Comparison of ENCODE assay signal across 14 cellular contexts in genomic region chr3:45646051-45646585, GRCh38. TPM values are rescaled to one million over a fixed set of nuclear protein-coding genes. Genes with fewer than 3 reads are reported as not detected.
DNase-seq lines count a peak whose midpoint lies in the region; ATAC-seq, FAIRE-seq and TF ChIP-seq lines count a peak whose summit lies in the region.
"Had no signal": no experiment of that assay in that cellular context is flagged by ENCODE, and none has a peak within 500 bp of the region (broad histone marks: within the 10 kb centered on the region; RNA-seq: fewer than 3 reads in every experiment).

No MANE protein-coding gene starts in this region.

- ATAC-seq in Right ventricle myocardium inferior: peak; percentile 49
- peak; percentile 54 for ATAC-seq in aorta (ENCODE audit: low FRiP score)

- peaks cover 10 to 36% (median 20%) of the 10 kb centered on the region in 3 donors for H3K36me3 Mint-ChIP-seq in CD8-positive, alpha-beta memory T cell

- POLR2A ChIA-PET in CD8-positive, alpha-beta memory T cell (lab: Charles Lee): no interaction called here

- no peaks in the 10 kb centered on the region for H3K36me3 ChIP-seq in aorta (ENCODE audit: control insufficient read depth in 1 of 2, insufficient read depth in 2 of 2, low read length in 1 of 2)
- peaks cover 4% of the 10 kb centered on the region for H3K36me3 ChIP-seq in CD8-positive, alpha-beta memory T cell (ENCODE audit: insufficient read depth, low read length)
- H3K36me3 ChIP-seq: neutrophil had no signal

- H3K4me3 Mint-ChIP-seq in CD8-positive, alpha-beta memory T cell: no peak overlapping the region
- H3K4me3 Mint-ChIP-seq: T-helper 1 cell treated with Interleukin-12 subunit alpha and Interleukin-12 subunit beta and Interleukin-4 antibody, amounts not matched to agents 30 μg/mL and 1 μg/mL, for 36 hours had no signal

- H3K9me3 Mint-ChIP-seq in CD8-positive, alpha-beta memory T cell: peaks cover 0 to 13% (median 3%) of the 10 kb centered on the region in 5 donors

- H3K27ac ChIP-seq in coronary artery (peak overlapping the region; percentile 73 to 77), aorta (ENCODE audit: low read depth in 1 of 2, low read length in 2 of 2) (peak overlapping the region; percentile 50 to 92)
- no peak overlapping the region for H3K27ac ChIP-seq in CD8-positive, alpha-beta memory T cell (ENCODE audit: low read depth, low read length)

- CTCF ChIA-PET in CD8-positive, alpha-beta memory T cell (lab: Charles Lee): interaction anchor here (3.2 kb wide), 1 partner anchor 10 kb away, joined by 14 read pairs; no protein-coding TSS in a partner anchor

- no peak overlapping the region for H3K4me3 ChIP-seq in coronary artery
- H3K4me3 ChIP-seq in aorta (ENCODE audit: low read length in 2 of 2): no peak overlapping the region
- no peak overlapping the region for H3K4me3 ChIP-seq in CD8-positive, alpha-beta memory T cell (ENCODE audit: low read length)

- WGBS in aorta, 2 donors: 82 to 88% methylated on average over 6 of the region's 6 CpGs

- intact Hi-C loops in Right ventricle myocardium inferior (cut with DNase I) (no loop called here), cardiac septum (cut with DNase I) (no loop called here), aorta (cut with DNase I) (loop anchor here in 1 of 2 donors (5.0 kb wide), 1 partner anchor 39 kb away; no protein-coding TSS in a partner anchor)

- H3K4me1 ChIP-seq in aorta (ENCODE audit: control insufficient read depth in 1 of 2, insufficient read depth in 2 of 2, low read length in 2 of 2): peaks cover 0 to 7% of the 10 kb centered on the region in 2 donors
- H3K4me1 ChIP-seq in CD8-positive, alpha-beta memory T cell (ENCODE audit: insufficient read depth, low read length): no peaks in the 10 kb centered on the region

- peak overlapping the region in 2 of 8 donors; percentile 1 to 26 for H3K27ac Mint-ChIP-seq in CD8-positive, alpha-beta memory T cell

- no peak for DNase-seq in Right ventricle myocardium inferior (ENCODE audit: missing footprints)
- no peak for DNase-seq in cardiac septum (ENCODE audit: low spot score)
- no peak for DNase-seq in coronary artery (ENCODE audit: low spot score)
- DNase-seq in mucosa of gallbladder (ENCODE audit: low spot score): peak; percentile 51
- peak in 1 of 2 donors; percentile 87 for DNase-seq in aorta
- DNase-seq in CD8-positive, alpha-beta memory T cell: no peak
- no peak for DNase-seq in 8988T
- DNase-seq in HTR-8/SVneo (ENCODE audit: insufficient read length, low spot score): no peak
- DNase-seq: erythroblast, islet precursor cell, NCI-H1092, NCI-H69 had no signal

- FAIRE-seq in HTR-8/SVneo (lab: Jason Lieb, UNC): no peak

- H3K9me3 ChIP-seq in aorta (ENCODE audit: control insufficient read depth, low read length): no peaks in the 10 kb centered on the region
- peaks cover 4% of the 10 kb centered on the region for H3K9me3 ChIP-seq in CD8-positive, alpha-beta memory T cell (ENCODE audit: low read length)
- H3K9me3 ChIP-seq: neutrophil had no signal

- H3K4me1 Mint-ChIP-seq in CD8-positive, alpha-beta memory T cell: peaks cover 9 to 22% (median 16%) of the 10 kb centered on the region in 3 donors

- H3K27me3 ChIP-seq in aorta (ENCODE audit: control insufficient read depth in 1 of 2, insufficient read depth in 2 of 2, low read length in 1 of 2): no peaks in the 10 kb centered on the region
- no peaks in the 10 kb centered on the region for H3K27me3 ChIP-seq in CD8-positive, alpha-beta memory T cell (ENCODE audit: insufficient read depth, low read length, poor library complexity, severe bottlenecking)
- H3K27me3 ChIP-seq: neutrophil had no signal

- no peak for TF ChIP-seq CTCF in coronary artery (IDR thresholded peaks at IDR 0.05)

- no peaks in the 10 kb centered on the region for H3K27me3 Mint-ChIP-seq in CD8-positive, alpha-beta memory T cell

RNA-seq across cellular contexts. Expression of gene SACM1L, which starts 43.1 kb away (rescaled TPM):
- total RNA-seq in Right ventricle myocardium inferior: 26.3 TPM
- 29.6 TPM for total RNA-seq in cardiac septum
- total RNA-seq in mucosa of gallbladder: 51.8 TPM
- 10 to 100 TPM; 44.5 to 52.3 TPM for total RNA-seq in aorta
- 10 to 100 TPM; 16.4 to 25.9 TPM for polyA plus RNA-seq in aorta
- total RNA-seq in CD8-positive, alpha-beta memory T cell: 10 to 100 TPM; 78.7 to 79.1 TPM
- polyA plus RNA-seq in CD8-positive, alpha-beta memory T cell: 41.0 TPM

RNA-seq across cellular contexts. Expression of gene LIMD1, which starts 51.6 kb away (rescaled TPM):
- total RNA-seq in Right ventricle myocardium inferior (34.1 TPM), cardiac septum (30.5 TPM), mucosa of gallbladder (76.8 TPM), aorta (10 to 100 TPM; 33.6 to 50.5 TPM)
- 1 to 10 TPM; 4.4 to 7.7 TPM for polyA plus RNA-seq in aorta
- 10 to 100 TPM; 27.0 to 27.2 TPM for total RNA-seq in CD8-positive, alpha-beta memory T cell
- polyA plus RNA-seq in CD8-positive, alpha-beta memory T cell: 5.8 TPM
